19 cellular contexts compared by ENCODE assay signal in genomic region chr20:49259284-49259683, GRCh38.
"Had no signal": no experiment of that assay in that cellular context is flagged by ENCODE, and none has a peak within 500 bp of the region (broad histone marks: within the 10 kb centered on the region; RNA-seq: fewer than 3 reads in every experiment).

No MANE protein-coding gene starts in this region.

- H3K27me3 ChIP-seq: testis had no signal

- ATAC-seq: activated CD8-positive, alpha-beta memory T cell treated with anti-CD3 and anti-CD28 coated beads, Interleukin-2, amount 10 ng/mL, durations not matched to agents 7 days and 5 days; left colon; lower lobe of right lung; naive thymus-derived CD8-positive, alpha-beta T cell; right cardiac atrium; WTC11 had no signal

- DNase-seq: activated CD8-positive, alpha-beta memory T cell treated with anti-CD3 and anti-CD28 coated beads, Interleukin-2, amount 10 ng/mL, durations not matched to agents 7 days and 5 days; anterior cingulate cortex; caudate nucleus; erythroblast; hypothalamus; islet precursor cell; left colon; lower lobe of right lung; naive thymus-derived CD8-positive, alpha-beta T cell; right cardiac atrium; SHP77; stimulated activated CD4-positive, alpha-beta T cell treated with anti-CD3 and anti-CD28 coated beads, Interleukin-2, amount 100 ng/mL, for 24 hours; testis had no signal

- H3K4me3 Mint-ChIP-seq: activated CD8-positive, alpha-beta memory T cell treated with anti-CD3 and anti-CD28 coated beads, Interleukin-2, amount 10 ng/mL, durations not matched to agents 7 days and 5 days; brain; naive thymus-derived CD8-positive, alpha-beta T cell; T-helper 2 cell treated with Interferon-gamma antibody and Interleukin-4, amounts not matched to agents 5 μg/mL and 100 μg/mL, for 36 hours; type B pancreatic cell; WTC11 had no signal

- H3K27ac ChIP-seq: lower lobe of right lung, prostate gland, SK-N-MC, testis had no signal

- H3K9me3 Mint-ChIP-seq: naive thymus-derived CD8-positive, alpha-beta T cell; type B pancreatic cell had no signal

- H3K27me3 Mint-ChIP-seq: activated CD8-positive, alpha-beta memory T cell treated with anti-CD3 and anti-CD28 coated beads, Interleukin-2, amount 10 ng/mL, durations not matched to agents 7 days and 5 days; naive thymus-derived CD8-positive, alpha-beta T cell; type B pancreatic cell had no signal

- H3K27ac Mint-ChIP-seq: activated CD8-positive, alpha-beta memory T cell treated with anti-CD3 and anti-CD28 coated beads, Interleukin-2, amount 10 ng/mL, durations not matched to agents 7 days and 5 days; brain; T-helper 2 cell treated with Interferon-gamma antibody and Interleukin-4, amounts not matched to agents 5 μg/mL and 100 μg/mL, for 36 hours; type B pancreatic cell; WTC11 had no signal

- H3K4me3 ChIP-seq: lower lobe of right lung, prostate gland, SK-N-MC, testis had no signal

- H3K4me1 Mint-ChIP-seq: brain, WTC11 had no signal

- H3K4me1 ChIP-seq: lower lobe of right lung, prostate gland, testis had no signal
